ENCODE assay signal across 20 cellular contexts in genomic region chr5:149792963-149793362, GRCh38.
DNase-seq lines count a peak whose midpoint lies in the region; ATAC-seq and TF ChIP-seq lines count a peak whose summit lies in the region.
"Had no signal": no experiment of that assay in that cellular context is flagged by ENCODE, and none has a peak within 500 bp of the region (broad histone marks: within the 10 kb centered on the region; RNA-seq: fewer than 3 reads in every experiment).

No MANE protein-coding gene starts in this region.

- H4K8ac ChIP-seq in neuronal stem cell (ENCODE audit: low read depth, low read length) = no peak overlapping the region

- H3K27me3 ChIP-seq in colonic mucosa (no peaks in the 10 kb centered on the region), neuronal stem cell (ENCODE audit: control insufficient read depth in 3 of 3, insufficient read depth in 3 of 3, low read depth in 1 of 3, low read length in 3 of 3) (peaks cover 0 to 20% (median 0%) of the 10 kb centered on the region in 3 experiments), hepatocyte (no peaks in the 10 kb centered on the region)
- H3K27me3 ChIP-seq in naive thymus-derived CD4-positive, alpha-beta T cell (ENCODE audit: control insufficient read depth in 2 of 2, insufficient read depth in 2 of 2, low read length in 2 of 2) = no peaks in the 10 kb centered on the region
- H3K27me3 ChIP-seq: ascending aorta had no signal

- H2BK15ac ChIP-seq in neuronal stem cell (ENCODE audit: low read length) = no peak overlapping the region

- POLR2A ChIA-PET in naive thymus-derived CD4-positive, alpha-beta T cell (lab: Charles Lee) = no interaction called here

- CTCF ChIA-PET in naive thymus-derived CD4-positive, alpha-beta T cell (lab: Charles Lee) = no interaction called here

- no peak overlapping the region for H3K14ac ChIP-seq in neuronal stem cell (ENCODE audit: low read length)

- no peaks in the 10 kb centered on the region for H3K9me3 ChIP-seq in colonic mucosa
- H3K9me3 ChIP-seq in neuronal stem cell (replicated peaks in 1 of 2; ENCODE audit: control insufficient read depth in 2 of 2, insufficient read depth in 1 of 2, low read depth in 1 of 2, low read length in 2 of 2) = no peaks in the 10 kb centered on the region
- no peaks in the 10 kb centered on the region for H3K9me3 ChIP-seq in hepatocyte (ENCODE audit: low read depth)
- no peaks in the 10 kb centered on the region for H3K9me3 ChIP-seq in naive thymus-derived CD4-positive, alpha-beta T cell (ENCODE audit: control insufficient read depth in 2 of 3, low read length in 3 of 3)
- H3K9me3 ChIP-seq: ascending aorta had no signal

- no peaks in the 10 kb centered on the region for H4K20me1 ChIP-seq in hepatocyte (ENCODE audit: insufficient read depth, poor library complexity, severe bottlenecking)

- no CpG with 5 or more reads among the region's 1 CpG for WGBS in neuronal stem cell (ENCODE audit: extremely low coverage in 2 of 2, insufficient read length in 2 of 2, insufficient replicate concordance in 1 of 2), 2 donors
- WGBS in hepatocyte (ENCODE audit: low lambda C conversion rate, missing lambda C conversion rate) = 100% methylated on average over 1 of the region's 1 CpG

- H2BK5ac ChIP-seq in neuronal stem cell (ENCODE audit: low read length) = no peak overlapping the region

- H3K4me3 Mint-ChIP-seq in naive thymus-derived CD4-positive, alpha-beta T cell = no peak overlapping the region

- H2AFZ ChIP-seq in neuronal stem cell (ENCODE audit: low read length) (no peak overlapping the region), hepatocyte (no peak overlapping the region)

- no peak overlapping the region for H3K23ac ChIP-seq in neuronal stem cell (ENCODE audit: low read depth, low read length, poor library complexity)

- peaks cover 0 to 4% (median 0%) of the 10 kb centered on the region in 5 donors for H3K36me3 Mint-ChIP-seq in naive thymus-derived CD4-positive, alpha-beta T cell

- no peaks in the 10 kb centered on the region for H3K79me1 ChIP-seq in neuronal stem cell (ENCODE audit: low read depth, low read length)

- peaks cover 0 to 4% (median 0%) of the 10 kb centered on the region in 11 donors for H3K9me3 Mint-ChIP-seq in naive thymus-derived CD4-positive, alpha-beta T cell

- H4K91ac ChIP-seq in neuronal stem cell (ENCODE audit: low read depth, low read length, poor library complexity) = no peak overlapping the region

- H3K4me3 ChIP-seq in colonic mucosa (no peak overlapping the region), neuronal stem cell (ENCODE audit: low read length in 2 of 2) (no peak overlapping the region), hepatocyte (no peak overlapping the region)
- no peak overlapping the region for H3K4me3 ChIP-seq in naive thymus-derived CD4-positive, alpha-beta T cell (ENCODE audit: low read length)
- H3K4me3 ChIP-seq: ascending aorta, skin epidermis had no signal

- H2BK12ac ChIP-seq in neuronal stem cell (ENCODE audit: low read length) = no peak overlapping the region

- no peaks in the 10 kb centered on the region for H3K27me3 Mint-ChIP-seq in naive thymus-derived CD4-positive, alpha-beta T cell

- no peak overlapping the region for H3K4ac ChIP-seq in neuronal stem cell (ENCODE audit: low read length)

- H3K79me2 ChIP-seq in hepatocyte = no peaks in the 10 kb centered on the region

- peak overlapping the region; percentile 54 for H2AK5ac ChIP-seq in neuronal stem cell (ENCODE audit: low read depth, low read length)

- in situ Hi-C loops in GM13977 (cut with MboI; ENCODE audit: low pct_unique_long_range_greater_than_20kb, low sequenced_read_pairs, unreplicated experiment) = no loop called here

- peak; percentile 75 for ATAC-seq in HG02610 (IDR thresholded peaks at IDR 0.05; ENCODE audit: unreplicated experiment)
- ATAC-seq in naive thymus-derived CD4-positive, alpha-beta T cell = no peak

- no peak overlapping the region for H3K18ac ChIP-seq in neuronal stem cell (ENCODE audit: low read length)

- no peak overlapping the region for H2BK120ac ChIP-seq in neuronal stem cell (ENCODE audit: low read depth, low read length)

- no peak overlapping the region for H3K9ac ChIP-seq in colonic mucosa (ENCODE audit: low read depth in 2 of 2, low read length in 2 of 2)
- no peak overlapping the region for H3K9ac ChIP-seq in neuronal stem cell (ENCODE audit: low read depth, low read length, poor library complexity)

- H3K4me2 ChIP-seq in neuronal stem cell (ENCODE audit: insufficient read depth, low read length, poor library complexity, severe bottlenecking) (no peak overlapping the region), hepatocyte (no peak overlapping the region)

- H3K4me1 ChIP-seq in colonic mucosa = peaks cover 8% of the 10 kb centered on the region
- H3K4me1 ChIP-seq in neuronal stem cell (ENCODE audit: control insufficient read depth in 2 of 2, insufficient read depth in 1 of 2, low read depth in 1 of 2, low read length in 2 of 2) = peaks cover 0 to 16% of the 10 kb centered on the region in 2 donors
- H3K4me1 ChIP-seq in hepatocyte (ENCODE audit: insufficient read depth) = no peaks in the 10 kb centered on the region
- no peaks in the 10 kb centered on the region for H3K4me1 ChIP-seq in naive thymus-derived CD4-positive, alpha-beta T cell (ENCODE audit: control insufficient read depth in 2 of 2, insufficient read depth in 2 of 2, low read length in 2 of 2)
- H3K4me1 ChIP-seq: ascending aorta had no signal

- H3K27ac Mint-ChIP-seq in naive thymus-derived CD4-positive, alpha-beta T cell = no peak overlapping the region

- DNase-seq in AG08395 (ENCODE audit: low spot score) = peak; percentile 7
- DNase-seq in colonic mucosa = no peak
- no peak for DNase-seq in neuronal stem cell (ENCODE audit: low spot score)
- no peak for DNase-seq in GM13977 (ENCODE audit: low spot score)
- no peak for DNase-seq in hepatocyte (ENCODE audit: low spot score)
- DNase-seq in naive thymus-derived CD4-positive, alpha-beta T cell = no peak
- DNase-seq in cortex of kidney (lab: John Stamatoyannopoulos, UW) = no peak
- DNase-seq: activated CD8-positive, alpha-beta memory T cell treated with anti-CD3 and anti-CD28 coated beads for 24 hours; activated effector memory CD4-positive, alpha-beta T cell treated with Interleukin-2 at 50 U/mL for 16 hours; COR-L47; EL; kidney; midbrain; nucleus accumbens; stimulated activated naive CD4-positive, alpha-beta T cell; T-helper 1 cell; WERI-Rb-1 had no signal

- H3K4me1 Mint-ChIP-seq in naive thymus-derived CD4-positive, alpha-beta T cell = peaks cover 0 to 9% (median 0%) of the 10 kb centered on the region in 7 donors

- no peak for TF ChIP-seq CTCF in colonic mucosa (IDR thresholded peaks at IDR 0.05)
- no peak for TF ChIP-seq CTCF in GM13977 (IDR thresholded peaks at IDR 0.05; ENCODE audit: extremely low read depth, insufficient read depth, missing control alignments)
- no peak for TF ChIP-seq CTCF in hepatocyte (IDR thresholded peaks at IDR 0.05; ENCODE audit: poor library complexity)

- no peaks in the 10 kb centered on the region for H3K9me2 ChIP-seq in hepatocyte (replicated peaks; ENCODE audit: insufficient read depth)

- H3K27ac ChIP-seq in colonic mucosa (peak overlapping the region; percentile 17), neuronal stem cell (replicated peaks; ENCODE audit: low read length) (no peak overlapping the region), hepatocyte (no peak overlapping the region)
- H3K27ac ChIP-seq in naive thymus-derived CD4-positive, alpha-beta T cell (ENCODE audit: low read depth, low read length) = no peak overlapping the region
- H3K27ac ChIP-seq: ascending aorta, WERI-Rb-1 had no signal

- no peaks in the 10 kb centered on the region for H3K36me3 ChIP-seq in colonic mucosa
- no peaks in the 10 kb centered on the region for H3K36me3 ChIP-seq in neuronal stem cell (replicated peaks in 1 of 2; ENCODE audit: control insufficient read depth in 2 of 2, insufficient read depth in 2 of 2, low read length in 2 of 2)
- no peaks in the 10 kb centered on the region for H3K36me3 ChIP-seq in hepatocyte (replicated peaks; ENCODE audit: insufficient read depth, low read depth)
- no peaks in the 10 kb centered on the region for H3K36me3 ChIP-seq in naive thymus-derived CD4-positive, alpha-beta T cell (ENCODE audit: control insufficient read depth in 2 of 3, insufficient read depth in 3 of 3, low read length in 3 of 3)
- H3K36me3 ChIP-seq: ascending aorta, WERI-Rb-1 had no signal

- intact Hi-C loops in colonic mucosa (cut with DNase I) = no loop called here
- intact Hi-C loops in naive thymus-derived CD4-positive, alpha-beta T cell (cut with micrococcal nuclease) = no loop called here
